ENCODE assay signal across 1 cellular context in genomic region chr17:82525712-82526111, GRCh38.
TF ChIP-seq lines count a peak whose summit lies in the region.

No MANE protein-coding gene starts in this region.

TF ChIP-seq in K562, 482 proteins besides CTCF, POLR2A, EP300 and RAD21:
- TF ChIP-seq ATF6 (CRISPR knock-in tag; IDR thresholded peaks at IDR 0.05) (no peak), ZNF584 (CRISPR knock-in tag; IDR thresholded peaks at IDR 0.05; ENCODE audit: low read depth) (no peak), ZC3H8 (IDR thresholded peaks at IDR 0.05) (no peak), CBFB (CRISPR knock-in tag; IDR thresholded peaks at IDR 0.05) (no peak), KHSRP (IDR thresholded peaks at IDR 0.05) (no peak), E2F1 (CRISPR knock-in tag; IDR thresholded peaks at IDR 0.05) (no peak), FOXP1 (CRISPR knock-in tag; IDR thresholded peaks at IDR 0.05) (no peak), ZBTB2 (IDR thresholded peaks at IDR 0.05) (no peak), MLLT1 (IDR thresholded peaks at IDR 0.05) (no peak), ZNF551 (CRISPR knock-in tag; IDR thresholded peaks at IDR 0.05) (no peak), MNT (conservative IDR thresholded peaks at IDR 0.05) (no peak), HMGXB4 (CRISPR knock-in tag; IDR thresholded peaks at IDR 0.05) (no peak), MAZ (CRISPR knock-in tag; conservative IDR thresholded peaks at IDR 0.05 in 1 of 2, IDR thresholded peaks at IDR 0.05 in 1 of 2) (no peak), GTF2A2 (tag; IDR thresholded peaks at IDR 0.05) (no peak), ELF4 (CRISPR knock-in tag; IDR thresholded peaks at IDR 0.05) (no peak), AFF1 (IDR thresholded peaks at IDR 0.05; ENCODE audit: low read depth in 1 of 2, partially characterized antibody in 2 of 2) (no peak), E2F4 (CRISPR knock-in tag; IDR thresholded peaks at IDR 0.05; ENCODE audit: low read depth) (no peak), NELFE (IDR thresholded peaks at IDR 0.05; ENCODE audit: insufficient read depth, insufficient read length) (no peak), HCFC1 (IDR thresholded peaks at IDR 0.05; ENCODE audit: low read depth, low read length) (no peak), ETS1 (conservative IDR thresholded peaks at IDR 0.05; ENCODE audit: control insufficient read depth, low read depth, low read length) (no peak)
